18 cellular contexts compared by ENCODE assay signal in the genomic region with DNA sequence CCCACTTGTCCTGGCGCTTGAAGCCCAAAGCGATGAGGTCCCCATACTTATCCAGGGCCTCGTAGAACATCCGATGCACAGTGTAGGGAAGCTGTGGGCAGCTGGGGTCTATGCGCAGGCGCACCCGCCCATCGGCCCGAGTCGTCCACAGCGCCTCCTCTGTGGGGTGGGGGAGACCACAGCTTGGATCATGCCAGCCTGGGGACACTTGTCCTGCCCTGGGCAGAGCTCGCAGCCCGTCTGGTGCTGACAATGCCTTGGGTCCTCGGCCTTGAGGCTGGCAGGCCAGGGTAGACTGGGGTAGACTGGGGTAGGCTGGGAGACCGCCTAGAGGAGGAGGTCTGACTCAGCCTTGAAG. TPM values are rescaled to one million over a fixed set of nuclear protein-coding genes. Genes with fewer than 3 reads are reported as not detected.
DNase-seq lines count a peak whose midpoint lies in the region; ATAC-seq and TF ChIP-seq lines count a peak whose summit lies in the region.
"Had no signal": no experiment of that assay in that cellular context is flagged by ENCODE, and none has a peak within 500 bp of the region (broad histone marks: within the 10 kb centered on the region; RNA-seq: fewer than 3 reads in every experiment).

No MANE protein-coding gene starts in this region.

- no peak overlapping the region for H3K4me3 ChIP-seq in right cardiac atrium (ENCODE audit: low read length)
- H3K4me3 ChIP-seq in left ventricle myocardium inferior, result no peak overlapping the region
- H3K4me3 ChIP-seq in osteoblast (ENCODE audit: insufficient read depth, low read length), result no peak overlapping the region
- H3K4me3 ChIP-seq: SJSA1 had no signal

- H3K4me1 ChIP-seq in right cardiac atrium (ENCODE audit: control insufficient read depth, insufficient read depth, low read length) (no peaks in the 10 kb centered on the region), left ventricle myocardium inferior (no peaks in the 10 kb centered on the region), osteoblast (ENCODE audit: insufficient read depth, low read length) (no peaks in the 10 kb centered on the region)
- H3K4me1 ChIP-seq: SJSA1 had no signal

- H3K4me2 ChIP-seq in osteoblast (ENCODE audit: insufficient read depth, low read length), result no peak overlapping the region

- intact Hi-C loops in right cardiac atrium (cut with DNase I), result loop anchor here in 3 of 4 donors (5.0 to 10.0 kb wide), 2 partner anchors 80 to 82 kb away; no protein-coding TSS in a partner anchor
- intact Hi-C loops in left ventricle myocardium inferior (cut with micrococcal nuclease), result no loop called here

- no peak for TF ChIP-seq CTCF in left ventricle myocardium inferior (IDR thresholded peaks at IDR 0.05; ENCODE audit: borderline replicate concordance)
- TF ChIP-seq CTCF in osteoblast (IDR thresholded peaks at IDR 0.05; ENCODE audit: extremely low read depth, low read depth, low read length), result no peak

- peaks cover 2% of the 10 kb centered on the region for H3K9me3 Mint-ChIP-seq in activated CD4-positive, alpha-beta T cell treated with anti-CD3 and anti-CD28 coated beads, Interleukin-2, amount 10 ng/mL, durations not matched to agents 7 days and 5 days

- H3K27ac Mint-ChIP-seq in activated CD4-positive, alpha-beta T cell treated with anti-CD3 and anti-CD28 coated beads, Interleukin-2, amount 10 ng/mL, durations not matched to agents 7 days and 5 days, result no peak overlapping the region
- H3K27ac Mint-ChIP-seq: IgD-negative memory B cell had no signal

- H3K27me3 ChIP-seq in right cardiac atrium (ENCODE audit: control insufficient read depth, insufficient read depth) (no peaks in the 10 kb centered on the region), left ventricle myocardium inferior (ENCODE audit: low read depth) (no peaks in the 10 kb centered on the region), osteoblast (ENCODE audit: insufficient read depth, low read length) (peaks cover 16% of the 10 kb centered on the region)
- H3K27me3 ChIP-seq: SJSA1 had no signal

- H4K20me1 ChIP-seq in osteoblast (ENCODE audit: insufficient read depth, low read length), result no peaks in the 10 kb centered on the region

- no peak overlapping the region for H3K27ac ChIP-seq in right cardiac atrium (ENCODE audit: low read length)
- H3K27ac ChIP-seq in left ventricle myocardium inferior (replicated peaks), result no peak overlapping the region
- peak overlapping the region; percentile 29 for H3K27ac ChIP-seq in cingulate gyrus (ENCODE audit: low read depth, low read length)
- H3K27ac ChIP-seq in osteoblast (ENCODE audit: low read depth, low read length), result no peak overlapping the region
- H3K27ac ChIP-seq: SJSA1 had no signal

- H3K9me3 ChIP-seq in right cardiac atrium (ENCODE audit: control insufficient read depth, low read length), result no peaks in the 10 kb centered on the region
- H3K9me3 ChIP-seq in left ventricle myocardium inferior (replicated peaks), result peaks cover 9% of the 10 kb centered on the region
- no peaks in the 10 kb centered on the region for H3K9me3 ChIP-seq in osteoblast (ENCODE audit: low read depth, low read length)

- peak; percentile 34 to 47 for ATAC-seq in right cardiac atrium

- no peaks in the 10 kb centered on the region for H3K4me1 Mint-ChIP-seq in activated CD4-positive, alpha-beta T cell treated with anti-CD3 and anti-CD28 coated beads, Interleukin-2, amount 10 ng/mL, durations not matched to agents 7 days and 5 days

- peaks cover 9% of the 10 kb centered on the region for H3K27me3 Mint-ChIP-seq in activated CD4-positive, alpha-beta T cell treated with anti-CD3 and anti-CD28 coated beads, Interleukin-2, amount 10 ng/mL, durations not matched to agents 7 days and 5 days
- H3K27me3 Mint-ChIP-seq: IgD-negative memory B cell had no signal

- H3K79me2 ChIP-seq in osteoblast (ENCODE audit: insufficient read depth, low read length), result no peaks in the 10 kb centered on the region

- CTCF ChIA-PET in activated CD4-positive, alpha-beta T cell treated with anti-CD3 and anti-CD28 coated beads, Interleukin-2, amount 10 ng/mL, durations not matched to agents 7 days and 5 days (lab: Charles Lee), result interaction anchor here (1.2 to 5.0 kb wide), 9 partner anchors 10 to 86 kb away, joined by 3 to 16 read pairs (median 8); a partner anchor contains a TSS

- 91% methylated on average over 15 of the region's 15 CpGs for WGBS in right cardiac atrium

- no peaks in the 10 kb centered on the region for H3K36me3 ChIP-seq in left ventricle myocardium inferior
- no peaks in the 10 kb centered on the region for H3K36me3 ChIP-seq in osteoblast (ENCODE audit: insufficient read depth, low read length)
- H3K36me3 ChIP-seq: SJSA1 had no signal

- no peak overlapping the region for H2AFZ ChIP-seq in osteoblast (ENCODE audit: low read length)

- no peak overlapping the region for H3K4me3 Mint-ChIP-seq in activated CD4-positive, alpha-beta T cell treated with anti-CD3 and anti-CD28 coated beads, Interleukin-2, amount 10 ng/mL, durations not matched to agents 7 days and 5 days
- H3K4me3 Mint-ChIP-seq: CD4-positive, CD25-positive, alpha-beta regulatory T cell had no signal

- H3K36me3 Mint-ChIP-seq in activated CD4-positive, alpha-beta T cell treated with anti-CD3 and anti-CD28 coated beads, Interleukin-2, amount 10 ng/mL, durations not matched to agents 7 days and 5 days (ENCODE audit: low read depth), result no peaks in the 10 kb centered on the region
- H3K36me3 Mint-ChIP-seq: CD4-positive, CD25-positive, alpha-beta regulatory T cell had no signal

- POLR2A ChIA-PET in activated CD4-positive, alpha-beta T cell treated with anti-CD3 and anti-CD28 coated beads, Interleukin-2, amount 10 ng/mL, durations not matched to agents 7 days and 5 days (lab: Charles Lee), result interaction anchor here (0.6 kb wide), 1 partner anchor 392 kb away, joined by 4 read pairs; no protein-coding TSS in a partner anchor

- DNase-seq in right cardiac atrium, result no peak
- no peak for DNase-seq in left ventricle myocardium inferior
- peak; percentile 35 for DNase-seq in osteoblast (ENCODE audit: insufficient read length, low spot score, missing footprints)
- no peak for DNase-seq in effector CD8-positive, alpha-beta T cell (lab: John Stamatoyannopoulos, UW)
- no peak for DNase-seq in activated CD4-positive, alpha-beta T cell treated with anti-CD3 and anti-CD28 coated beads, Interleukin-2, amount 50 U/mL, for 48 hours
- no peak for DNase-seq in activated CD4-positive, alpha-beta T cell treated with anti-CD3 and anti-CD28 coated beads, Interleukin-2, amount 10 ng/mL, durations not matched to agents 7 days and 5 days
- DNase-seq: EL, GF-D8, Karpas-422, MV-4-11, NCI-H1105 treated with DMSO at 0.1 percent for 48 hours, NCI-H2029 treated with DMSO at 0.1 percent for 48 hours, NCI-H526 had no signal

RNA-seq across cellular contexts. Expression of a gene that starts 39.8 kb away (rescaled TPM):
- total RNA-seq in right cardiac atrium (under 1 TPM in 3 of 4 donors, not detected in 1; 0.35 to 0.51 (median 0.42) TPM), left ventricle myocardium inferior (0.25 TPM), osteoblast (under 0.01 TPM in 2 replicates)
- polyA plus RNA-seq in right cardiac atrium, result 1.1 TPM
- total RNA-seq in activated CD4-positive, alpha-beta T cell treated with anti-CD3 and anti-CD28 coated beads, Interleukin-2, amount 10 ng/mL, durations not matched to agents 7 days and 5 days, result not detected
- total RNA-seq: M059J, SJSA1 had no signal
- polyA plus RNA-seq: IgD-negative memory B cell had no signal

RNA-seq across cellular contexts. Expression of a gene that starts 45.4 kb away (rescaled TPM):
- total RNA-seq in right cardiac atrium, result 100 to 1,000 TPM; 288 to 523 (median 472) TPM
- 193 TPM for polyA plus RNA-seq in right cardiac atrium
- total RNA-seq in left ventricle myocardium inferior, result 465 TPM
- 29.5 and 30.4 TPM in 2 replicates for total RNA-seq in osteoblast
- total RNA-seq in activated CD4-positive, alpha-beta T cell treated with anti-CD3 and anti-CD28 coated beads, Interleukin-2, amount 10 ng/mL, durations not matched to agents 7 days and 5 days, result 10 to 100 TPM; 65.1 to 71.2 TPM
